22 cellular contexts compared by ENCODE assay signal in the genomic region with DNA sequence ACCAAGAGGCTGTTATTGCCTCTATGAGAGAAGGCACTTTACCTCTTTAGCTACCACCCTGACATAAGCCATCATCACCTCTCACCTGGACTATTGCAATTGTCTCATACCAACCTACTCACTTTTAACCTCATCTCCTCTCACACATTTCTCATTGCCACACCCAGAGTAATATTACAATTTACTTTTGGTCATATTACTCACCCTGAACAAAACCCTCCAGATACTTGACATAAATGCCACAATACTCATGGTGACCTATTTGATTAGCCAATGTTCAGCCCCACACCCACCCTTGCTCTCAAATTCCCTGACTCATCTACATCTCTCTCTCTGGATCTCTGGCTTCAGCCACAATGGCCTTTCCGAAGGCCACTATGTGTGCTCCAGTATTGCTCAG.
"Had no signal": no experiment of that assay in that cellular context is flagged by ENCODE, and none has a peak within 500 bp of the region (broad histone marks: within the 10 kb centered on the region; RNA-seq: fewer than 3 reads in every experiment).

No MANE protein-coding gene starts in this region.

- DNase-seq: activated CD4-positive, alpha-beta memory T cell treated with anti-CD3 and anti-CD28 coated beads for 36 hours; activated CD4-positive, alpha-beta T cell treated with anti-CD3 and anti-CD28 coated beads for 48 hours; activated CD4-positive, CD25-positive, alpha-beta regulatory T cell; activated naive CD4-positive, alpha-beta T cell treated with Interleukin-2 at 50 U/mL for 16 hours; activated naive CD8-positive, alpha-beta T cell treated with anti-CD3 and anti-CD28 coated beads, Interleukin-2, amount 10 ng/mL, durations not matched to agents 7 days and 5 days; activated T-cell treated with anti-CD3 and anti-CD28 coated beads, Interleukin-2, amount 50 U/mL, for 48 hours; amygdala; cerebellar nuclear complex; endodermal cell; heart left ventricle; islet precursor cell; left cardiac atrium; mesendoderm; mucosa of descending colon; nephron progenitor cell; occipital lobe; sigmoid colon; stimulated activated CD4-positive, alpha-beta T cell treated with anti-CD3 and anti-CD28 coated beads, Interleukin-15, amount 100 ng/mL, for 24 hours; stimulated activated naive CD4-positive, alpha-beta T cell; testis had no signal

- H3K36me3 ChIP-seq: heart left ventricle, sigmoid colon had no signal

- H3K4me3 ChIP-seq: coronary artery, heart left ventricle, mucosa of descending colon, sigmoid colon, smooth muscle cell, testis had no signal

- ATAC-seq: heart left ventricle, left cardiac atrium, mucosa of descending colon had no signal

- H3K4me1 ChIP-seq: heart left ventricle, sigmoid colon, testis had no signal

- H3K9me3 ChIP-seq: heart left ventricle, mucosa of descending colon, sigmoid colon, testis had no signal

- H3K27ac ChIP-seq: coronary artery, heart left ventricle, sigmoid colon, testis had no signal

- H3K27me3 ChIP-seq: heart left ventricle, sigmoid colon, testis had no signal
